3 cellular contexts compared by ENCODE assay signal in the genomic region with DNA sequence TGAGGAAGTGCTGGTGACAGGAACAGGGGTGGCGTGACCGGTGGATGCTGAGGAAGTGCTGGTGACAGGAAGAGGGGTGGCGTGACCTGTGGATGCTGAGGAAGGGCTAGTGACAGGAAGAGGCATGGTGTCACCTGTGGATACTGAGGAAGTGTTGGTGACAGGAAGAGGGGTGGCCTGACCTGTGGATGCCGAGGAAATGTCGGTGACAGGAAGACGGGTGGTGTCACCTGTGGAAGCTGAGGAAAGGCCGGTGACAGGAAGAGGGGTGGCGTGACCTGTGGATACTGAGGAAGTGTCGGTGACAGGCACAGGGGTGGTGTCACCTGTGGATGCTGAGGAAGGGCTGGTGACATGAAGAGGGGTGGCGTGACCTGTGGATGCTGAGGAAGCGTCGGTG. TPM values are rescaled to one million over a fixed set of nuclear protein-coding genes. Genes with fewer than 3 reads are reported as not detected.
"Had no signal": no experiment of that assay in that cellular context is flagged by ENCODE, and none has a peak within 500 bp of the region (broad histone marks: within the 10 kb centered on the region; RNA-seq: fewer than 3 reads in every experiment).

No MANE protein-coding gene starts in this region.

RNA-seq across cellular contexts. Expression of a gene that starts 30.5 kb away (rescaled TPM):
- total RNA-seq: endothelial cell of umbilical vein, occipital lobe had no signal
- polyA plus RNA-seq: neural cell had no signal
